In the genomic region with DNA sequence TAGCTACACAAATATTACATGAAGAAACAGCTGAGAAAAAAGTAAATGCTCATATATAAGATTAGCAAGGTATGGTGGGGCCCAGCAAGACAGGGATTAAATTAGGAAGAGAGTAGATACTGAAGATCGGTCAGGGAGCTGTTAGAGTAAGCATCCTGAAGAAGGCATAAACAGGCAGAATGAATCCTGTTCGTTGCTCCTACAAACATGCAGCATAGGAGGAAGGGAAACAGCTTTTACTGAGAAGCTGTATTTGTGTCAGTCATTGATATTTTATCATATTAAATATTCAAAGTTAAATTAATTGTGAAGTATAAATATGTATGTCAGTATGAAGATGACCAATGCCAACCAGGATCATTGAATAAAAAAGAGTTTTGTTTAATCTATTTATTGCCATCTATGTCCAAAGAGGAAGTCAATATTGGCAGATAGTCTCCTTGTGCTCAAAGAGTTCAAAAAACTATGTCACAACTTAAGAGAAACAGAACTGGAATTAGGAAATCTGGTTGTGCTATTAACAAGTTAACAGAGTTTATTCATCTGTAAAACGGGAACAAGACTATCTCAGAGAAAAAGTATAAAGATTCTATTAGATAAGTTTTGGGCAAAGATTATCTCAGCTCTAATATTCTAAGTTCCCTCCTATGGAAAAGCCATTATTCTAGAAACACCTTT, we compare ENCODE assay signal across 11 cellular contexts.
"Had no signal": no experiment of that assay in that cellular context is flagged by ENCODE, and none has a peak within 500 bp of the region (broad histone marks: within the 10 kb centered on the region; RNA-seq: fewer than 3 reads in every experiment).

No MANE protein-coding gene starts in this region.

- H2AFZ ChIP-seq: GM23248, GM23338 had no signal

- ATAC-seq: GM23338, HCT116 had no signal

- H3K9me3 ChIP-seq: HAP-1 had no signal

- FAIRE-seq: H1, H54 had no signal

- H3K27ac ChIP-seq: GM23248 had no signal

- H3K9ac ChIP-seq: GM23248 had no signal

- H3K4me1 ChIP-seq: HAP-1 had no signal

- DNase-seq: GM23248, GOT3, H7, H9, HCEC 1CT, HFFc6 had no signal

- H3K36me3 ChIP-seq: HAP-1 had no signal

- H3K4me3 ChIP-seq: GM23248, GM23338, HAP-1 had no signal

- H3K4me2 ChIP-seq: GM23338 had no signal
